In the genomic region with DNA sequence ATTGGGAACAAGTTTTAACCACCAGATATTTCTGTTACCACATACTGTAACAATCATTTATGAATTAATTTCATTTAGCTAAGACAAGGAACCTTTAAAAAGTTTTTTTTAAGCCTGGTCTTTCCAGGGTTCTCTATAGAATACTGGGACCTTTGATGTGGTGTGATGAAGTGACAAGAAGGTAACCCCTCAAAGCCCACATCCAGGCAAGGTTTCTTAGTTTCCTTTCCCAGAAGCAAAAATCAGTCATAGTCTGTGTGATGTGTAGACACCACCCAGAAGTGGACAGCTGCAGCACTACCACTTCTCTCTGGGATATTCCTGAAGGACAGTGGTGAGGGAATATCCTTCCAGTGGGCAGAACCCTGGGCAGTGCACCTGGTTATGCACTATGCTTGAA, we compare ENCODE assay signal across 17 cellular contexts.
A peak's percentile ranks its signal among the peaks of the same experiment; 100 is the strongest.
DNase-seq lines count a peak whose midpoint lies in the region; ATAC-seq, FAIRE-seq and TF ChIP-seq lines count a peak whose summit lies in the region.
"Had no signal": no experiment of that assay in that cellular context is flagged by ENCODE, and none has a peak within 500 bp of the region (broad histone marks: within the 10 kb centered on the region; RNA-seq: fewer than 3 reads in every experiment).

No MANE protein-coding gene starts in this region.

- intact Hi-C loops in pancreas (cut with DNase I) = no loop called here

- no peaks in the 10 kb centered on the region for H3K4me1 ChIP-seq in pancreas
- H3K4me1 ChIP-seq: BE2C, psoas muscle, tibial nerve had no signal

- H3K4me3 ChIP-seq in WERI-Rb-1 (ENCODE audit: low read depth, low read length) = no peak overlapping the region
- H3K4me3 ChIP-seq in pancreas = no peak overlapping the region
- H3K4me3 ChIP-seq: psoas muscle, tibial nerve had no signal

- H3K27me3 ChIP-seq in WERI-Rb-1 (ENCODE audit: insufficient read depth, low read depth, severe bottlenecking) (no peaks in the 10 kb centered on the region), pancreas (no peaks in the 10 kb centered on the region)
- H3K27me3 ChIP-seq: BE2C, tibial nerve had no signal

- no peaks in the 10 kb centered on the region for H3K9me3 Mint-ChIP-seq in activated T-helper 17 cell treated with anti-CD3 and anti-CD28 coated beads, Interleukin-2, amount 50 U/mL, for 72 hours
- H3K9me3 Mint-ChIP-seq: natural killer cell treated with Interleukin-12 subunit alpha and Interleukin-12 subunit beta and Interleukin-15 and Interleukin-18, amount 100 ng/mL, for 72 hours had no signal

- no peak overlapping the region for H3K27ac Mint-ChIP-seq in activated T-helper 17 cell treated with anti-CD3 and anti-CD28 coated beads, Interleukin-2, amount 50 U/mL, for 72 hours
- H3K27ac Mint-ChIP-seq: natural killer cell treated with Interleukin-12 subunit alpha and Interleukin-12 subunit beta and Interleukin-15 and Interleukin-18, amount 100 ng/mL, for 72 hours had no signal

- no peaks in the 10 kb centered on the region for H3K9me3 ChIP-seq in WERI-Rb-1 (ENCODE audit: severe bottlenecking)
- H3K9me3 ChIP-seq in pancreas = no peaks in the 10 kb centered on the region
- H3K9me3 ChIP-seq: BE2C, psoas muscle, SK-N-SH had no signal

- ATAC-seq in GM18870 (IDR thresholded peaks at IDR 0.05; ENCODE audit: unreplicated experiment) (peak; percentile 84), GM19372 (IDR thresholded peaks at IDR 0.05; ENCODE audit: low read depth, unreplicated experiment) (peak; percentile 83), HG03139 (IDR thresholded peaks at IDR 0.05; ENCODE audit: unreplicated experiment) (peak; percentile 68), pancreas (no peak)
- ATAC-seq in activated T-helper 17 cell treated with anti-CD3 and anti-CD28 coated beads, Interleukin-2, amount 50 U/mL, for 72 hours (replicated peaks) = peak; percentile 81
- ATAC-seq: psoas muscle had no signal

- no peak for FAIRE-seq in pancreas (lab: Jason Lieb, UNC)
- FAIRE-seq: RCC 7860 had no signal

- no peak overlapping the region for H3K4me3 Mint-ChIP-seq in activated T-helper 17 cell treated with anti-CD3 and anti-CD28 coated beads, Interleukin-2, amount 50 U/mL, for 72 hours
- H3K4me3 Mint-ChIP-seq: natural killer cell treated with Interleukin-12 subunit alpha and Interleukin-12 subunit beta and Interleukin-15 and Interleukin-18, amount 100 ng/mL, for 72 hours had no signal

- H3K36me3 ChIP-seq in WERI-Rb-1 (no peaks in the 10 kb centered on the region), pancreas (peaks cover 0 to 24% (median 0%) of the 10 kb centered on the region in 3 donors)
- H3K36me3 ChIP-seq: BE2C had no signal

- H3K36me3 Mint-ChIP-seq in activated T-helper 17 cell treated with anti-CD3 and anti-CD28 coated beads, Interleukin-2, amount 50 U/mL, for 72 hours (ENCODE audit: low read depth) = peaks cover 91% of the 10 kb centered on the region

- DNase-seq in WERI-Rb-1 (no peak), pancreas (no peak), SKM-1 (lab: John Stamatoyannopoulos, UW; ENCODE audit: unreplicated experiment) (no peak)
- DNase-seq: activated effector memory CD4-positive, alpha-beta T cell treated with anti-CD3 and anti-CD28 coated beads, Interleukin-2, amount 50 U/mL, for 16 hours; BE2C; mesendoderm; NCI-H1105; NCI-H82; psoas muscle; SK-N-SH had no signal

- no peaks in the 10 kb centered on the region for H3K27me3 Mint-ChIP-seq in activated T-helper 17 cell treated with anti-CD3 and anti-CD28 coated beads, Interleukin-2, amount 50 U/mL, for 72 hours
- H3K27me3 Mint-ChIP-seq: natural killer cell treated with Interleukin-12 subunit alpha and Interleukin-12 subunit beta and Interleukin-15 and Interleukin-18, amount 100 ng/mL, for 72 hours had no signal

- H3K27ac ChIP-seq in WERI-Rb-1 = no peak overlapping the region
- H3K27ac ChIP-seq in pancreas = no peak overlapping the region
- H3K27ac ChIP-seq: psoas muscle, tibial nerve had no signal

- TF ChIP-seq CTCF in WERI-Rb-1 (IDR thresholded peaks at IDR 0.05; ENCODE audit: low read depth, low read length) (no peak), pancreas (IDR thresholded peaks at IDR 0.05) (no peak)

- peaks cover 5% of the 10 kb centered on the region for H3K4me1 Mint-ChIP-seq in activated T-helper 17 cell treated with anti-CD3 and anti-CD28 coated beads, Interleukin-2, amount 50 U/mL, for 72 hours

Comparison
In these comparisons a context has a peak if more than half of its experiments do, and no peak if none do; other contexts are left out.
1. ATAC-seq: peak in GM18870 (single experiment), GM19372 (single experiment), HG03139 (single experiment) and activated T-helper 17 cell treated with anti-CD3 and anti-CD28 coated beads, Interleukin-2, amount 50 U/mL, for 72 hours (single experiment); none in pancreas (0 of 4).